20 cellular contexts compared by ENCODE assay signal in the genomic region with DNA sequence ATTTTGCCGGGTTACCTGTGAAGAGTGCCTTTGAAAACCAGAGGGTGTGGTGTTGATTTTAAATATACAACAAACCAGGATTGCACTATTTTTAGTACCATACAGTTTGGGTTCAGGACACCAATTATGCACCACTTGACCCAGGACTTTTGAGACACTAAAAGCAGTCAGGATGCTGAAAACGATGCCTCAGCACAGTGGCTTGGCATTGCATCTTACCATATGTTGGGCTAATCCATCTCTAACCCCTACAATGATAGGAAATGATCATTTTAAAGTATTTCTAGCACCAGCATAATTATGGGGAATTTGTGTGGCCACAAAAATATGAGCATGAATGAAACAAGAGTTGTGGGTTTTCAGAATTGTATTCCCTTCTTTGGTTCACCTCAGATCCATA. TPM values are rescaled to one million over a fixed set of nuclear protein-coding genes. Genes with fewer than 3 reads are reported as not detected.
DNase-seq lines count a peak whose midpoint lies in the region; ATAC-seq and TF ChIP-seq lines count a peak whose summit lies in the region.
"Had no signal": no experiment of that assay in that cellular context is flagged by ENCODE, and none has a peak within 500 bp of the region (broad histone marks: within the 10 kb centered on the region; RNA-seq: fewer than 3 reads in every experiment).

No MANE protein-coding gene starts in this region.

- no peaks in the 10 kb centered on the region for H3K36me3 ChIP-seq in osteoblast (ENCODE audit: insufficient read depth, low read length)
- H3K36me3 ChIP-seq: BE2C; BLaER1 treated with 17β-estradiol and CSF1 and Interleukin-3, amounts not matched to agents 10 nM and 100 nM had no signal

- no peak overlapping the region for H3K4me3 ChIP-seq in osteoblast (ENCODE audit: insufficient read depth, low read length)
- H3K4me3 ChIP-seq: BLaER1 treated with 17β-estradiol and CSF1 and Interleukin-3, amounts not matched to agents 10 nM and 100 nM; GM12878 had no signal

- ATAC-seq in GM18870 (IDR thresholded peaks at IDR 0.05; ENCODE audit: unreplicated experiment) = no peak
- ATAC-seq: GM12878 had no signal

- no peaks in the 10 kb centered on the region for H3K9me3 ChIP-seq in osteoblast (ENCODE audit: low read depth, low read length)
- H3K9me3 ChIP-seq: BE2C had no signal

- no peaks in the 10 kb centered on the region for H4K20me1 ChIP-seq in osteoblast (ENCODE audit: insufficient read depth, low read length)
- H4K20me1 ChIP-seq: BLaER1 treated with 17β-estradiol and CSF1 and Interleukin-3, amounts not matched to agents 10 nM and 100 nM had no signal

- no peaks in the 10 kb centered on the region for H3K27me3 ChIP-seq in osteoblast (ENCODE audit: insufficient read depth, low read length)
- H3K27me3 ChIP-seq: BLaER1 treated with 17β-estradiol and CSF1 and Interleukin-3, amounts not matched to agents 10 nM and 100 nM had no signal

- no peak overlapping the region for H3K27ac ChIP-seq in osteoblast (ENCODE audit: low read depth, low read length)
- H3K27ac ChIP-seq: BLaER1 treated with 17β-estradiol and CSF1 and Interleukin-3, amounts not matched to agents 10 nM and 100 nM had no signal

- no peak for TF ChIP-seq CTCF in osteoblast (IDR thresholded peaks at IDR 0.05; ENCODE audit: extremely low read depth, low read depth, low read length)

- H3K4me2 ChIP-seq in osteoblast (ENCODE audit: insufficient read depth, low read length) = no peak overlapping the region

- peak; percentile 5 for DNase-seq in MV-4-11 (lab: John Stamatoyannopoulos, UW)
- DNase-seq in cerebellum (ENCODE audit: low spot score) = peak; percentile 4
- no peak for DNase-seq in osteoblast (ENCODE audit: insufficient read length, low spot score, missing footprints)
- no peak for DNase-seq in Ammon's horn (ENCODE audit: low spot score)
- no peak for DNase-seq in D341Med (ENCODE audit: low spot score)
- DNase-seq: BE2C; CD4-positive, alpha-beta T cell; CD8-positive, alpha-beta memory T cell; DMS53; DMS79 treated with DMSO at 0.1 percent for 48 hours; GDM1; GOT3; H7; HCEC 1CT had no signal

- peak overlapping the region; percentile 27 for H2AFZ ChIP-seq in osteoblast (ENCODE audit: low read length)

- H3K79me2 ChIP-seq in osteoblast (ENCODE audit: insufficient read depth, low read length) = no peaks in the 10 kb centered on the region

- peaks cover 31% of the 10 kb centered on the region for H3K4me1 ChIP-seq in osteoblast (ENCODE audit: insufficient read depth, low read length)
- H3K4me1 ChIP-seq: BE2C had no signal

RNA-seq across cellular contexts. Expression of gene IBSP, which starts 4.1 kb away (rescaled TPM):
- total RNA-seq in cerebellum = 0.27 TPM
- 14.4 and 15.6 TPM in 2 replicates for total RNA-seq in osteoblast
- total RNA-seq: A172; A673; CD4-positive, alpha-beta T cell; CD8-positive, alpha-beta memory T cell; Daoy; GM12878; H7 had no signal

RNA-seq across cellular contexts. Expression of gene MEPE, which starts 29.3 kb away (rescaled TPM):
- total RNA-seq in cerebellum = not detected
- not detected in 2 replicates for total RNA-seq in osteoblast
- total RNA-seq: A172; A673; CD4-positive, alpha-beta T cell; CD8-positive, alpha-beta memory T cell; Daoy; GM12878; H7 had no signal

Comparison
In these comparisons a context has a peak if more than half of its experiments do, and no peak if none do; other contexts are left out.
1. DNase-seq: peak in MV-4-11 (single experiment) and cerebellum (single experiment); none in osteoblast (single experiment), Ammon's horn (single experiment) and D341Med (single experiment).
2. RNA of gene IBSP, which starts 4.1 kb away (total RNA-seq): 14.4 to 15.6 TPM in osteoblast; 0.27 TPM in cerebellum (single experiment); every median in the first group is over 10 times any median in the second.